Comparison of ENCODE assay signal across 14 cellular contexts in the genomic region with DNA sequence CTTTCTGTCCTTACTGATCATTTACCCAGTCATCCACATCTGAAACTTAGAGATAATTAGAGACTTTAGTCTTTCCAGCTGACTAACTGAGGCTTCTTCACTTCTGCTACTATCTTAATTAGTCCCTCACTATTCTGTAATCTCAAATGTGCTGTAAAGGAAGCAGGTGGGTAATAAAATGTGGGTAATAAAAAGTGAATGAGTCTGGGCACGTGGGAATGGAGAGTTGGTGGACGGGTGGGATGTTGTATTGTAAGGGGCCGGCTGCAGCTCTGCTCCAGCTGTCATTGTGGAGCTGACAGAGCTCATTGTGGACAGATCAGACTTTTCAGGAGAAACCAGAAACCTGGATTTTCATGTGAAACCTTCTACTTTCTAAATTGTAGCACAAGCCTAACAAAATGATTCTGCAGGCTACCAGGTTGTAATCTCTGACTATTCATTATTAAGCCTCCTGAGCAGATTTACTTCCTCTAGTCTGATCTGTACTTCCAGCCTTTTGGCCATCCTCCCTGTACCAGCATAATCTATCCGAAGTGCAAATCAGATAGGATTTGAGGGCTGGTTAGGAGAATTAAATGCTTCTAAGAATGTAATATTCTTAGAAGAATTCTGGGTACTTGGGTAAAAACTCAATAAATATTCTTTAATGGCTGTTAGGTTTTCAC.
DNase-seq lines count a peak whose midpoint lies in the region; ATAC-seq and TF ChIP-seq lines count a peak whose summit lies in the region.
"Had no signal": no experiment of that assay in that cellular context is flagged by ENCODE, and none has a peak within 500 bp of the region (broad histone marks: within the 10 kb centered on the region; RNA-seq: fewer than 3 reads in every experiment).

No MANE protein-coding gene starts in this region.

- H3K27me3 ChIP-seq in iPS-20b (ENCODE audit: insufficient read depth, low read length) (no peaks in the 10 kb centered on the region), tibial artery (no peaks in the 10 kb centered on the region)

- DNase-seq in NCI-H748 (lab: John Stamatoyannopoulos, UW; ENCODE audit: unreplicated experiment) (peak; percentile 0), NCI-H748 treated with DMSO at 0.1 percent for 48 hours (lab: John Stamatoyannopoulos, UW) (no peak), NCI-H82 treated with DMSO at 0.1 percent for 48 hours (lab: John Stamatoyannopoulos, UW; ENCODE audit: unreplicated experiment) (peak; percentile 70), tibial artery (no peak), amniotic stem cell (lab: John Stamatoyannopoulos, UW) (no peak), epidermal melanocyte (ENCODE audit: insufficient read length, low spot score) (no peak)
- DNase-seq: activated CD4-positive, alpha-beta T cell treated with anti-CD3 and anti-CD28 coated beads for 36 hours; CD4-positive, CD25-positive, alpha-beta regulatory T cell; head of caudate nucleus; NCI-H2029 treated with DMSO at 0.1 percent for 48 hours; stimulated activated CD4-positive, alpha-beta T cell treated with anti-CD3 and anti-CD28 coated beads, Interleukin-15, amount 100 ng/mL, for 24 hours; substantia nigra had no signal

- ATAC-seq in GM19324 (IDR thresholded peaks at IDR 0.05; ENCODE audit: low FRiP score, unreplicated experiment), result no peak
- ATAC-seq: activated CD4-positive, alpha-beta T cell treated with anti-CD3 and anti-CD28 coated beads for 36 hours had no signal

- H3K4me3 ChIP-seq in iPS-20b (ENCODE audit: low read length) (no peak overlapping the region), tibial artery (no peak overlapping the region)

- no peak for TF ChIP-seq CTCF in tibial artery (IDR thresholded peaks at IDR 0.05)

- peak overlapping the region; percentile 1; the same call in 1 of the 2 replicates for H3K9ac ChIP-seq in iPS-20b (ENCODE audit: low read depth, low read length)

- H3K9me3 ChIP-seq in iPS-20b (ENCODE audit: insufficient read depth, low read depth, low read length), result no peaks in the 10 kb centered on the region
- no peaks in the 10 kb centered on the region for H3K9me3 ChIP-seq in tibial artery

- intact Hi-C loops in tibial artery (cut with DNase I; ENCODE audit: low total_unique reads), result no loop called here

- H3K36me3 ChIP-seq in iPS-20b (ENCODE audit: insufficient read depth, low read depth, low read length), result no peaks in the 10 kb centered on the region
- H3K36me3 ChIP-seq in tibial artery, result no peaks in the 10 kb centered on the region

- H3K4me1 ChIP-seq in iPS-20b (ENCODE audit: insufficient read depth, low read length), result peaks cover 40% of the 10 kb centered on the region
- H3K4me1 ChIP-seq in tibial artery, result peaks cover 0 to 100% (median 78%) of the 10 kb centered on the region in 4 donors

- H3K27ac ChIP-seq in iPS-20b (ENCODE audit: low read length) (no peak overlapping the region), tibial artery (peak overlapping the region; percentile 86 to 88)

Comparison
In these comparisons a context has a peak if more than half of its experiments do, and no peak if none do; other contexts are left out.
1. DNase-seq: peak in NCI-H748 (single experiment) and NCI-H82 treated with DMSO at 0.1 percent for 48 hours (single experiment); none in NCI-H748 treated with DMSO at 0.1 percent for 48 hours (single experiment), tibial artery (0 of 2), amniotic stem cell (single experiment) and epidermal melanocyte (single experiment).